23 cellular contexts compared by ENCODE assay signal in genomic region chr19:24099829-24100228, GRCh38.
"Had no signal": no experiment of that assay in that cellular context is flagged by ENCODE, and none has a peak within 500 bp of the region (broad histone marks: within the 10 kb centered on the region; RNA-seq: fewer than 3 reads in every experiment).

No MANE protein-coding gene starts in this region.

- H3K9me3 ChIP-seq: sigmoid colon, uterus had no signal

- H3K4me3 Mint-ChIP-seq: activated B cell treated with CpG ODN at 0.5 μM for 24 hours; activated T-helper 1 cell treated with anti-CD3 and anti-CD28 coated beads, Interleukin-12 subunit alpha, Interleukin-12 subunit beta, Interleukin-2, Interleukin-4 antibody, amounts not matched to agents 30 ng/mL and 10 ng/mL and 1 ng/mL, durations not matched to agents 14 hours and 24 hours and 36 hours; endodermal cell; naive B cell; T-cell had no signal

- H3K4me1 ChIP-seq: ascending aorta, uterus had no signal

- H3K27me3 Mint-ChIP-seq: activated B cell treated with CpG ODN at 0.5 μM for 24 hours, naive B cell, T-cell had no signal

- H3K9me3 Mint-ChIP-seq: endodermal cell had no signal

- ATAC-seq: mucosa of descending colon, T-cell had no signal

- H3K27me3 ChIP-seq: ascending aorta, left lung, sigmoid colon, spleen, transverse colon, uterus had no signal

- H3K36me3 ChIP-seq: uterus had no signal

- H3K4me3 ChIP-seq: ascending aorta, left lung, mucosa of descending colon, sigmoid colon, SK-N-MC, spleen, transverse colon, uterus had no signal

- H3K27ac ChIP-seq: ascending aorta, epithelial cell of prostate, left lung, parathyroid adenoma, sigmoid colon, SK-N-MC, spleen, transverse colon, uterus had no signal

- H3K27ac Mint-ChIP-seq: activated B cell treated with CpG ODN at 0.5 μM for 24 hours; activated T-helper 1 cell treated with anti-CD3 and anti-CD28 coated beads, Interleukin-12 subunit alpha, Interleukin-12 subunit beta, Interleukin-2, Interleukin-4 antibody, amounts not matched to agents 30 ng/mL and 10 ng/mL and 1 ng/mL, durations not matched to agents 14 hours and 24 hours and 36 hours; endodermal cell; naive B cell; T-cell had no signal

- DNase-seq: activated B cell treated with CpG ODN at 0.5 μM for 24 hours; activated CD4-positive, alpha-beta T cell treated with anti-CD3 and anti-CD28 coated beads, Interleukin-2, amount 50 U/mL, for 1 hour; activated naive CD4-positive, alpha-beta T cell treated with Interleukin-2 at 50 U/mL for 16 hours; endodermal cell; hypothalamus; left lung; mammary epithelial cell; mucosa of descending colon; naive B cell; Right ventricle myocardium superior; sigmoid colon; spleen; stimulated activated CD8-positive, alpha-beta memory T cell treated with anti-CD3 and anti-CD28 coated beads, Interleukin-4, amount 100 ng/mL, for 48 hours; stimulated activated naive CD4-positive, alpha-beta T cell treated with Interleukin-2 at 50 U/mL for 16 hours; T-cell; T-helper 9 cell; transverse colon; uterus had no signal
